Comparison of ENCODE assay signal across 10 cellular contexts in the genomic region with DNA sequence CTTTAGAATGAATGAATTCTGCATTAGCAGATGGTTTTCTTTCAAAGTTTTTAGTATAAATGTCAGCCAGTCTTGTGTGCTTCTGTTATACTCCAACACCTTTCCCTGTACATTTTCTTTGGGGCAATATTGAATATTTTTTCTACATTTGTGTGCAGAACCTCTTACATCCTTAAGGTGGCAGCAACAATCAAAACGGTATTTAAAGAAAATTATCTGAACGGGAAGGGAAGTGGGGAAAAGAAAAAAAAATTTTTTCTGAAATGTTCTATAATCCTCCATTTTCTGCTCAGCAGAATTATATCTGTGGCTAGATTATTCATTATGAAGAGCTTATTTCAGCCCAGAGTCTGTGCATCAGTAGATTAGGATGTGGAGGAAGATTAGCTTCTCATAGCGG.
DNase-seq lines count a peak whose midpoint lies in the region; ATAC-seq and TF ChIP-seq lines count a peak whose summit lies in the region.
"Had no signal": no experiment of that assay in that cellular context is flagged by ENCODE, and none has a peak within 500 bp of the region (broad histone marks: within the 10 kb centered on the region; RNA-seq: fewer than 3 reads in every experiment).

No MANE protein-coding gene starts in this region.

- TF ChIP-seq CTCF in AG04450 (IDR thresholded peaks at IDR 0.05; ENCODE audit: low read depth, low read length), result peak; percentile 53
- TF ChIP-seq CTCF in GM12875 (IDR thresholded peaks at IDR 0.05; ENCODE audit: borderline replicate concordance, insufficient read depth, low read depth, low read length), result peak; percentile 30; the same call in 1 of the 2 replicates
- peak; percentile 60; the same call in 1 of the 2 replicates for TF ChIP-seq CTCF in PC-3 (conservative IDR thresholded peaks at IDR 0.05; ENCODE audit: low read depth, low read length)
- TF ChIP-seq CTCF in fibroblast of pulmonary artery (IDR thresholded peaks at IDR 0.05; ENCODE audit: low read length, missing control alignments), result peak; percentile 50
- no peak for TF ChIP-seq CTCF in psoas muscle (IDR thresholded peaks at IDR 0.05)

- H3K9me3 ChIP-seq in AG04450 (ENCODE audit: control insufficient read depth, insufficient read depth, low read length) (no peaks in the 10 kb centered on the region), PC-3 (ENCODE audit: low read length) (no peaks in the 10 kb centered on the region), psoas muscle (no peaks in the 10 kb centered on the region)

- no peaks in the 10 kb centered on the region for H4K20me1 ChIP-seq in PC-3 (ENCODE audit: low read length)

- POLR2A ChIA-PET in AG04450 (lab: Yijun Ruan, JAX), result no interaction called here
- POLR2A ChIA-PET in PC-3 (lab: Charles Lee; ENCODE audit: unreplicated experiment), result no interaction called here
- POLR2A ChIA-PET in T-cell (lab: Charles Lee), result no interaction called here

- no peaks in the 10 kb centered on the region for H3K4me1 ChIP-seq in PC-3 (ENCODE audit: insufficient read depth, low read length)
- no peaks in the 10 kb centered on the region for H3K4me1 ChIP-seq in psoas muscle

- no peak overlapping the region for H3K4me3 Mint-ChIP-seq in T-cell
- H3K4me3 Mint-ChIP-seq: T-helper 2 cell treated with Interferon-gamma antibody and Interleukin-4, amounts not matched to agents 5 μg/mL and 100 μg/mL, for 36 hours had no signal

- H3K36me3 Mint-ChIP-seq in T-cell, result no peaks in the 10 kb centered on the region

- intact Hi-C loops in PC-3 (cut with micrococcal nuclease) (no loop called here), psoas muscle (cut with DNase I) (no loop called here)

- no peak overlapping the region for H3K27ac ChIP-seq in AG04450 (ENCODE audit: low read depth, low read length)
- no peak overlapping the region for H3K27ac ChIP-seq in PC-3 (ENCODE audit: low read length)
- H3K27ac ChIP-seq in psoas muscle, result no peak overlapping the region

- no peaks in the 10 kb centered on the region for H3K9me2 ChIP-seq in PC-3 (replicated peaks; ENCODE audit: low read length)

- H3K27me3 ChIP-seq in AG04450 (ENCODE audit: control insufficient read depth, insufficient read depth, low read length), result no peaks in the 10 kb centered on the region
- H3K27me3 ChIP-seq in PC-3 (ENCODE audit: low read length), result peaks cover 5% of the 10 kb centered on the region
- H3K27me3 ChIP-seq in psoas muscle (ENCODE audit: insufficient read depth in 3 of 3, low read length in 2 of 3), result no peaks in the 10 kb centered on the region

- H3K27me3 Mint-ChIP-seq in T-cell, result no peaks in the 10 kb centered on the region

- H3K79me2 ChIP-seq in PC-3 (ENCODE audit: low read length), result no peaks in the 10 kb centered on the region

- H3K4me3 ChIP-seq in AG04450 (ENCODE audit: low read depth, low read length), result no peak overlapping the region
- H3K4me3 ChIP-seq in GM12875 (ENCODE audit: low read depth, low read length), result no peak overlapping the region
- H3K4me3 ChIP-seq in PC-3 (ENCODE audit: low read length), result no peak overlapping the region
- no peak overlapping the region for H3K4me3 ChIP-seq in fibroblast of pulmonary artery (replicated peaks; ENCODE audit: low read depth, low read length)
- H3K4me3 ChIP-seq in psoas muscle, result no peak overlapping the region

- H2AFZ ChIP-seq in PC-3 (ENCODE audit: low read length), result peak overlapping the region; percentile 48; the same call in 1 of the 2 replicates

- no peaks in the 10 kb centered on the region for H3F3A ChIP-seq in PC-3 (ENCODE audit: low read length, unreplicated experiment)

- no peak overlapping the region for H3K27ac Mint-ChIP-seq in T-cell
- H3K27ac Mint-ChIP-seq: T-helper 2 cell treated with Interferon-gamma antibody and Interleukin-4, amounts not matched to agents 5 μg/mL and 100 μg/mL, for 36 hours had no signal

- ATAC-seq in PC-3, result no peak
- ATAC-seq in T-cell (replicated peaks in 1 of 4), result no peak
- ATAC-seq in psoas muscle, result no peak
- no peak for ATAC-seq in HG03108 (IDR thresholded peaks at IDR 0.05; ENCODE audit: unreplicated experiment)

- 38 to 40% (median 38%) methylated on average over 3 of the region's 3 CpGs for WGBS in psoas muscle, 3 donors

- H3K4me1 Mint-ChIP-seq in T-cell, result no peaks in the 10 kb centered on the region

- H3K36me3 ChIP-seq in PC-3 (ENCODE audit: low read depth, low read length) (no peaks in the 10 kb centered on the region), psoas muscle (ENCODE audit: insufficient read depth in 1 of 2, low read depth in 1 of 2) (no peaks in the 10 kb centered on the region)

- CTCF ChIA-PET in AG04450 (lab: Charles Lee), result interaction anchor here (0.7 to 1.0 kb wide), 4 partner anchors 163 to 1845 kb away, joined by 3 to 4 read pairs (median 4); no protein-coding TSS in a partner anchor
- CTCF ChIA-PET in PC-3 (lab: Charles Lee), result no interaction called here
- CTCF ChIA-PET in T-cell (lab: Charles Lee), result no interaction called here

- peaks cover 4 to 9% (median 7%) of the 10 kb centered on the region in 3 donors for H3K9me3 Mint-ChIP-seq in T-cell
- H3K9me3 Mint-ChIP-seq: T-helper 2 cell treated with Interferon-gamma antibody and Interleukin-4, amounts not matched to agents 5 μg/mL and 100 μg/mL, for 36 hours had no signal

- no peak overlapping the region for H3K9ac ChIP-seq in PC-3 (ENCODE audit: low read length)

- DNase-seq in AG04450 (ENCODE audit: low read depth, low spot score), result no peak
- peak; percentile 16 for DNase-seq in PC-3
- DNase-seq in fibroblast of pulmonary artery (ENCODE audit: low read depth), result peak; percentile 17
- no peak for DNase-seq in NCI-H1092 treated with DMSO at 0.1 percent for 48 hours (lab: John Stamatoyannopoulos, UW)
- DNase-seq in T-cell, result no peak
- DNase-seq in psoas muscle, result no peak
- DNase-seq: KG1 had no signal

- no peak overlapping the region for H3K4me2 ChIP-seq in PC-3 (ENCODE audit: low read length)

- no TSS peak for BruUV-seq in PC-3 (replicated peaks; lab: Mats Ljungman, UMichigan)

Comparison
In these comparisons a context has a peak if more than half of its experiments do, and no peak if none do; other contexts are left out.
1. DNase-seq: peak in PC-3 (single experiment) and fibroblast of pulmonary artery (single experiment); none in AG04450 (single experiment), NCI-H1092 treated with DMSO at 0.1 percent for 48 hours (single experiment), T-cell (0 of 34) and psoas muscle (0 of 2).